Comparison of ENCODE assay signal across 1 cellular context in genomic region chr6:26597821-26598220, GRCh38.
TF ChIP-seq lines count a peak whose summit lies in the region.

No MANE protein-coding gene starts in this region.

TF ChIP-seq in liver, 16 proteins besides CTCF, POLR2A, EP300 and RAD21:
- TF ChIP-seq REST (IDR thresholded peaks at IDR 0.05): no peak
- no peak for TF ChIP-seq MAX (IDR thresholded peaks at IDR 0.05)
- no peak for TF ChIP-seq HNF4G (IDR thresholded peaks at IDR 0.05)
- no peak for TF ChIP-seq YY1 (IDR thresholded peaks at IDR 0.05)
- no peak for TF ChIP-seq RXRA (IDR thresholded peaks at IDR 0.05)
- TF ChIP-seq EGR1 (IDR thresholded peaks at IDR 0.05; ENCODE audit: low read depth in 2 of 2): no peak
- no peak for TF ChIP-seq HNF4A (conservative IDR thresholded peaks at IDR 0.05)
- no peak for TF ChIP-seq TAF1 (conservative IDR thresholded peaks at IDR 0.05)
- TF ChIP-seq NR2F2 (IDR thresholded peaks at IDR 0.05): no peak
- no peak for TF ChIP-seq FOXA1 (IDR thresholded peaks at IDR 0.05)
- TF ChIP-seq, protein P1, sequence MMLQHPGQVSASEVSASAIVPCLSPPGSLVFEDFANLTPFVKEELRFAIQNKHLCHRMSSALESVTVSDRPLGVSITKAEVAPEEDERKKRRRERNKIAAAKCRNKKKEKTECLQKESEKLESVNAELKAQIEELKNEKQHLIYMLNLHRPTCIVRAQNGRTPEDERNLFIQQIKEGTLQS (IDR thresholded peaks at IDR 0.05): no peak
- no peak for TF ChIP-seq ZBTB33 (IDR thresholded peaks at IDR 0.05)
- no peak for TF ChIP-seq JUND (IDR thresholded peaks at IDR 0.05)
- no peak for TF ChIP-seq FOXA2 (IDR thresholded peaks at IDR 0.05)
- no peak for TF ChIP-seq GABPA (IDR thresholded peaks at IDR 0.05 in 1 of 2, conservative IDR thresholded peaks at IDR 0.05 in 1 of 2)
- TF ChIP-seq SP1 (IDR thresholded peaks at IDR 0.05): no peak
